In the genomic region with DNA sequence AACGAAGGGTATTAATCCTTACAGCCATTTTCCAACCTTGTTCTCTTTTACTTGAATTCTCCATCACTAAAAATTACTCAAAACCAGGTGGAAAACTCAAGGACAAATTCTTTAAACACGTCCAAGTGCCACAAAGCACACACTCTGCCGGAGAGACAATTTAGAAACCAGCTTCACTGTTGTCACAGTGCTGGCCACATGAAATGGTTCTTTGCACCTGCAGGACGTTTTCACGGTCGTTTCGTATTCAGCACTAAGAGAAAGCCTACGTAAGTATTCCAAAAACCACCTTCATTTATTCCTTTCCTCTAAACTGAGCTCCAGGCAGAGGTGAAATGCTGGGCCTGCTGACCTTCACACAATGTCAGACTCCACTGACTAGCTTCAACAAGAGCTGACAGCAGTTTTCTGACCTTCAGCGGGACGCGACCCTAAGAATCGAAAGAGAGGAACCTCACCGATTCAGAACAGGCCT, we compare ENCODE assay signal across 7 cellular contexts. TPM values are rescaled to one million over a fixed set of nuclear protein-coding genes. Genes with fewer than 3 reads are reported as not detected.
DNase-seq lines count a peak whose midpoint lies in the region; ATAC-seq and TF ChIP-seq lines count a peak whose summit lies in the region.

No MANE protein-coding gene starts in this region.

- H3K27me3 ChIP-seq in SJSA1 (replicated peaks) (no peaks in the 10 kb centered on the region), esophagus muscularis mucosa (no peaks in the 10 kb centered on the region), neuron (ENCODE audit: insufficient read depth, low read length) (no peaks in the 10 kb centered on the region)

- H3K4me1 ChIP-seq in SJSA1 (replicated peaks) (peaks cover 24% of the 10 kb centered on the region), esophagus muscularis mucosa (peaks cover 39 to 57% (median 53%) of the 10 kb centered on the region in 4 donors), neuron (ENCODE audit: insufficient read depth, low read length) (peaks cover 12% of the 10 kb centered on the region)

- 0% methylated on average over 13 of the region's 13 CpGs for WGBS in esophagus muscularis mucosa

- TF ChIP-seq EP300 in esophagus muscularis mucosa (IDR thresholded peaks at IDR 0.05) = no peak

- peaks cover 53% of the 10 kb centered on the region for H3K36me3 ChIP-seq in SJSA1
- peaks cover 5 to 26% (median 24%) of the 10 kb centered on the region in 4 donors for H3K36me3 ChIP-seq in esophagus muscularis mucosa
- H3K36me3 ChIP-seq in neuron (ENCODE audit: insufficient read depth, low read length) = peaks cover 27% of the 10 kb centered on the region

- H2AFZ ChIP-seq in neuron (ENCODE audit: low read depth, low read length) = peak overlapping the region; percentile 94

- H3K27ac ChIP-seq in SJSA1 (peak overlapping the region; percentile 62), esophagus muscularis mucosa (replicated peaks in 1 of 4) (peak overlapping the region; percentile 85 to 98 (median 91))

- TF ChIP-seq CTCF in esophagus muscularis mucosa (IDR thresholded peaks at IDR 0.05) = no peak

- TF ChIP-seq POLR2A in esophagus muscularis mucosa (IDR thresholded peaks at IDR 0.05; ENCODE audit: low read depth) = no peak

- peak; percentile 8 for ATAC-seq in GM19043 (IDR thresholded peaks at IDR 0.05; ENCODE audit: low read depth, unreplicated experiment)
- peak; percentile 18 for ATAC-seq in HG02938 (IDR thresholded peaks at IDR 0.05; ENCODE audit: unreplicated experiment)

- H3K9me3 ChIP-seq in SJSA1 (replicated peaks) (0 out of 2 replicates have a peak, but pooled peaks cover 2% of the 10 kb centered on the region), esophagus muscularis mucosa (no peaks in the 10 kb centered on the region), neuron (ENCODE audit: low read length) (no peaks in the 10 kb centered on the region)

- intact Hi-C loops in esophagus muscularis mucosa (cut with DNase I) = no loop called here

- H3K4me3 ChIP-seq in SJSA1 (peak overlapping the region; percentile 96), esophagus muscularis mucosa (peak overlapping the region; percentile 77 to 97 (median 82)), neuron (ENCODE audit: low read length) (peak overlapping the region; percentile 88)

- DNase-seq in SJSA1 (ENCODE audit: low read depth in 1 of 2, low spot score in 2 of 2) (no peak), esophagus muscularis mucosa (ENCODE audit: extremely low spot score) (no peak), GOT3 (lab: John Stamatoyannopoulos, UW) (no peak)
- no peak for DNase-seq in stimulated activated CD4-positive, alpha-beta T cell treated with anti-CD3 and anti-CD28 coated beads, Interleukin-1b, Interleukin-23, amount 100 ng/mL, for 48 hours

RNA-seq across cellular contexts. Expression of gene ATP5F1A, which starts 0.7 kb away (rescaled TPM):
- 680 and 776 TPM in 2 replicates for total RNA-seq in SJSA1 (2014; rRNA removed; shearing (Covaris generic))
- total RNA-seq in esophagus muscularis mucosa = 100 to 1,000 TPM; 417 to 545 (median 470) TPM

RNA-seq across cellular contexts. Expression of gene HAUS1, which starts 6.8 kb away (rescaled TPM):
- 86.3 and 97.4 TPM in 2 replicates for total RNA-seq in SJSA1 (2014; rRNA removed; shearing (Covaris generic))
- total RNA-seq in esophagus muscularis mucosa = 10 to 100 TPM; 31.9 to 48.3 (median 34.8) TPM

RNA-seq across cellular contexts. Expression of gene PSTPIP2, which starts 25.4 kb away (rescaled TPM):
- total RNA-seq in SJSA1 (2014; rRNA removed; shearing (Covaris generic)) = 4.0 and 6.8 TPM in 2 replicates
- total RNA-seq in esophagus muscularis mucosa = 10 to 100 TPM in 1 of 4 donors, 1 to 10 TPM in 3; 5.6 to 10.8 (median 7.3) TPM
